In genomic region chr1:208258277-208258676, GRCh38 we compare ENCODE assay signal across 1 cellular context.
TF ChIP-seq lines count a peak whose summit lies in the region.

No MANE protein-coding gene starts in this region.

TF ChIP-seq in IMR-90, 13 proteins besides CTCF, POLR2A, EP300 and RAD21 (continued from another document):
- no peak for TF ChIP-seq MXI1 (IDR thresholded peaks at IDR 0.05; ENCODE audit: borderline replicate concordance, low read depth, low read length)
- no peak for TF ChIP-seq FOS (IDR thresholded peaks at IDR 0.05; ENCODE audit: low read depth, low read length)
- TF ChIP-seq SMC3 (IDR thresholded peaks at IDR 0.05; ENCODE audit: low read depth, low read length), result no peak
- TF ChIP-seq USF2 (IDR thresholded peaks at IDR 0.05; ENCODE audit: low read depth, low read length), result no peak
- TF ChIP-seq MAZ (IDR thresholded peaks at IDR 0.05; ENCODE audit: borderline replicate concordance, low read depth, low read length), result no peak
- no peak for TF ChIP-seq MAFK (IDR thresholded peaks at IDR 0.05; ENCODE audit: low read depth, low read length)
- TF ChIP-seq BHLHE40 (IDR thresholded peaks at IDR 0.05; ENCODE audit: low read depth, low read length), result no peak
TF ChIP-seq in IMR-90: peak in this region for 0.
